ENCODE assay signal across 16 cellular contexts in the genomic region with DNA sequence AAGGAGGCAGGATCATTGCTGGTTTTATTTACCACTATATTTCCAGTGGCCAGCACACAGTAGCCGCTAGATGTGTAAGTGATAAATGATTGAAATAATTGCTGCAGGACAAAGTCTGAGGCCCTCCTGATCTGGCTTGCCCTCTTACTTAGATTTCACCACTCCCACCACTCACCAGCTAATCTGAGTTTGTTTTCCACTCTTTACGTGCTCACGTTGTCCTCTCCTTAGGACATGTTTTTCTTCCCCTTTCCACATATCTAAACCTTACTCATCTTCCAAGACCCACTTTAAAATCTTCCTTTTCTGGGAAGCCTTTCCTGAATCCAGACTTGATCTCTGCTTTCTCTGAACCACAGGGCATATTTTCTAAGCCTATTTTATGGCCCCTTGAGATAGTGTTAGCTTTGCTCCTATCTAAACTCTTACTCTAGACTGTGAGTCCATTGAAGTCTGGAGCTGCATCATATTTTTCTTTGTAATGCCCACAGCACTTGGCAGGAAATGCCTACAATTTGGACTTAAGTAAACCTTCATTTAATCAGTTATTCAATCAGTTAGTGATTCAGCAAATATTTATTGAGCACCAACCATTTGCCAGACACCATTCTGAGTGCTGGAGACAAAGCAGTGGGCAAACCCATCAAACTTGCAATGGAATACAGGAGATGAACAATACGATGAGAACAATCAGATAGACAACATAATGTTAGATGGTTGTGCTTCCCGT. TPM values are rescaled to one million over a fixed set of nuclear protein-coding genes. Genes with fewer than 3 reads are reported as not detected.
DNase-seq lines count a peak whose midpoint lies in the region; ATAC-seq and TF ChIP-seq lines count a peak whose summit lies in the region.
"Had no signal": no experiment of that assay in that cellular context is flagged by ENCODE, and none has a peak within 500 bp of the region (broad histone marks: within the 10 kb centered on the region; RNA-seq: fewer than 3 reads in every experiment).

No MANE protein-coding gene starts in this region.

- peaks cover 21% of the 10 kb centered on the region for H3K36me3 Mint-ChIP-seq in osteocyte (ENCODE audit: unreplicated experiment)
- H3K36me3 Mint-ChIP-seq: activated CD4-positive, alpha-beta memory T cell treated with anti-CD3 and anti-CD28 coated beads for 36 hours; activated naive CD8-positive, alpha-beta T cell treated with anti-CD3 and anti-CD28 coated beads for 36 hours; CD4-positive, alpha-beta memory T cell; T-cell had no signal

- peak; percentile 36 for DNase-seq in CD1c-positive myeloid dendritic cell (ENCODE audit: extremely low spot score)
- peak; percentile 91 to 93 for DNase-seq in NCI-H1930 (lab: John Stamatoyannopoulos, UW)
- peak; percentile 60 for DNase-seq in dermis blood vessel endothelial cell
- no peak for DNase-seq in osteocyte (ENCODE audit: extremely low spot score, unreplicated experiment)
- no peak for DNase-seq in activated naive CD4-positive, alpha-beta T cell treated with Interleukin-2 at 50 U/mL for 16 hours
- DNase-seq in NCI-H1105 (lab: John Stamatoyannopoulos, UW): no peak
- DNase-seq: activated CD4-positive, alpha-beta memory T cell treated with anti-CD3 and anti-CD28 coated beads for 36 hours; activated naive CD8-positive, alpha-beta T cell treated with anti-CD3 and anti-CD28 coated beads for 36 hours; CD4-positive, alpha-beta memory T cell; GOT3; KG1; NCI-H524; T-cell; thyroid gland had no signal

- TF ChIP-seq CTCF in osteocyte (IDR thresholded peaks at IDR 0.05): no peak

- H3K9me3 Mint-ChIP-seq in osteocyte (ENCODE audit: unreplicated experiment): no peaks in the 10 kb centered on the region
- H3K9me3 Mint-ChIP-seq: activated CD4-positive, alpha-beta memory T cell treated with anti-CD3 and anti-CD28 coated beads for 36 hours had no signal

- H3K4me1 Mint-ChIP-seq in osteocyte (ENCODE audit: unreplicated experiment): peaks cover 53% of the 10 kb centered on the region
- H3K4me1 Mint-ChIP-seq: activated naive CD8-positive, alpha-beta T cell treated with anti-CD3 and anti-CD28 coated beads for 36 hours; CD4-positive, alpha-beta memory T cell had no signal

- no peaks in the 10 kb centered on the region for H3K27me3 Mint-ChIP-seq in osteocyte (ENCODE audit: unreplicated experiment)
- H3K27me3 Mint-ChIP-seq: CD4-positive, alpha-beta memory T cell had no signal

- peak overlapping the region; percentile 82 for H3K27ac Mint-ChIP-seq in osteocyte (ENCODE audit: unreplicated experiment)
- H3K27ac Mint-ChIP-seq: activated CD4-positive, alpha-beta memory T cell treated with anti-CD3 and anti-CD28 coated beads for 36 hours; activated naive CD8-positive, alpha-beta T cell treated with anti-CD3 and anti-CD28 coated beads for 36 hours; CD4-positive, alpha-beta memory T cell; T-cell had no signal

- ATAC-seq in HG02938 (IDR thresholded peaks at IDR 0.05; ENCODE audit: unreplicated experiment) (no peak), GM18873 (IDR thresholded peaks at IDR 0.05; ENCODE audit: low FRiP score, unreplicated experiment) (no peak)
- ATAC-seq: T-cell had no signal

- H3K4me3 Mint-ChIP-seq in osteocyte (ENCODE audit: unreplicated experiment): peak overlapping the region; percentile 74
- H3K4me3 Mint-ChIP-seq: activated CD4-positive, alpha-beta memory T cell treated with anti-CD3 and anti-CD28 coated beads for 36 hours; activated naive CD8-positive, alpha-beta T cell treated with anti-CD3 and anti-CD28 coated beads for 36 hours; CD4-positive, alpha-beta memory T cell; T-cell had no signal

RNA-seq across cellular contexts. Expression of gene TLR4, which starts 2.4 kb away (rescaled TPM):
- 117 and 184 TPM in 2 replicates for total RNA-seq in dermis blood vessel endothelial cell
- total RNA-seq in osteocyte: 28.9 and 30.5 TPM in 2 replicates
- total RNA-seq: activated CD4-positive, alpha-beta memory T cell treated with anti-CD3 and anti-CD28 coated beads for 36 hours; activated naive CD8-positive, alpha-beta T cell treated with anti-CD3 and anti-CD28 coated beads for 36 hours had no signal

Comparison
In these comparisons a context has a peak if more than half of its experiments do, and no peak if none do; other contexts are left out.
1. DNase-seq: peak in CD1c-positive myeloid dendritic cell (single experiment), NCI-H1930 (2 of 2) and dermis blood vessel endothelial cell (single experiment); none in osteocyte (single experiment), activated naive CD4-positive, alpha-beta T cell treated with Interleukin-2 at 50 U/mL for 16 hours (single experiment) and NCI-H1105 (single experiment).